14 cellular contexts compared by ENCODE assay signal in genomic region chr13:27012482-27013197, GRCh38.
DNase-seq lines count a peak whose midpoint lies in the region; ATAC-seq and TF ChIP-seq lines count a peak whose summit lies in the region.
"Had no signal": no experiment of that assay in that cellular context is flagged by ENCODE, and none has a peak within 500 bp of the region (broad histone marks: within the 10 kb centered on the region; RNA-seq: fewer than 3 reads in every experiment).

No MANE protein-coding gene starts in this region.

- no peak overlapping the region for H2BK20ac ChIP-seq in H9 (ENCODE audit: low read depth, low read length, poor library complexity, severe bottlenecking)

- no peak overlapping the region for H3K27ac Mint-ChIP-seq in H9
- H3K27ac Mint-ChIP-seq in activated T-helper 17 cell treated with anti-CD3 and anti-CD28 coated beads, Interleukin-2, amount 50 U/mL, for 72 hours, result no peak overlapping the region
- H3K27ac Mint-ChIP-seq: effector memory CD8-positive, alpha-beta T cell; neural progenitor cell had no signal

- no peak overlapping the region for H2BK120ac ChIP-seq in H9 (ENCODE audit: low read depth, low read length, poor library complexity, severe bottlenecking)

- H3K4me1 ChIP-seq in H9 (ENCODE audit: insufficient read depth, low read length), result no peaks in the 10 kb centered on the region; the same call in 1 of the 2 replicates
- H3K4me1 ChIP-seq: neural progenitor cell, upper lobe of left lung had no signal

- H3K27ac ChIP-seq in H9 (ENCODE audit: insufficient read length, low read depth, low read length), result no peak overlapping the region
- H3K27ac ChIP-seq: neural progenitor cell, upper lobe of left lung had no signal

- no peak overlapping the region for H2AK5ac ChIP-seq in H9 (ENCODE audit: insufficient read length, low read length)

- CTCF ChIA-PET in AG04449 (lab: Yijun Ruan, JAX), result interaction anchor here (1.3 to 1.7 kb wide), 2 partner anchors 13 to 347 kb away, joined by 3 read pairs; no protein-coding TSS in a partner anchor

- H3K27me3 ChIP-seq in H9 (ENCODE audit: insufficient read depth, low read length), result no peaks in the 10 kb centered on the region
- H3K27me3 ChIP-seq: upper lobe of left lung had no signal

- H2BK15ac ChIP-seq in H9 (ENCODE audit: low read depth, low read length), result no peak overlapping the region

- H3K27me3 Mint-ChIP-seq in H9 (ENCODE audit: low read depth), result peaks cover 6% of the 10 kb centered on the region
- H3K27me3 Mint-ChIP-seq in activated T-helper 17 cell treated with anti-CD3 and anti-CD28 coated beads, Interleukin-2, amount 50 U/mL, for 72 hours, result peaks cover 14% of the 10 kb centered on the region

- no peaks in the 10 kb centered on the region for H3K79me1 ChIP-seq in H9 (ENCODE audit: insufficient read depth, low read depth, low read length, poor library complexity, severe bottlenecking)

- H3T11ph ChIP-seq in H9 (ENCODE audit: low read length), result no peak overlapping the region

- no CpG with 5 or more reads among the region's 7 CpGs for WGBS in H9 (ENCODE audit: extremely low coverage, insufficient read length, low lambda C conversion rate)

- no peak overlapping the region for H3K18ac ChIP-seq in H9 (ENCODE audit: insufficient read length, low read depth, low read length)

- H3K4me3 Mint-ChIP-seq in H9, result no peak overlapping the region
- H3K4me3 Mint-ChIP-seq in activated T-helper 17 cell treated with anti-CD3 and anti-CD28 coated beads, Interleukin-2, amount 50 U/mL, for 72 hours, result no peak overlapping the region
- H3K4me3 Mint-ChIP-seq: effector memory CD8-positive, alpha-beta T cell; neural progenitor cell had no signal

- H3K9ac ChIP-seq in H9 (ENCODE audit: extremely low read depth, insufficient read length, low read length), result no peak overlapping the region
- H3K9ac ChIP-seq: neural progenitor cell had no signal

- H3K23ac ChIP-seq in H9 (ENCODE audit: insufficient read length, low read depth, low read length), result no peak overlapping the region

- H4K8ac ChIP-seq in H9 (replicated peaks; ENCODE audit: insufficient read length, low read depth, low read length), result no peak overlapping the region

- H4K5ac ChIP-seq in H9 (ENCODE audit: insufficient read length, low read depth, low read length), result no peak overlapping the region

- intact Hi-C loops in head of caudate nucleus (cut with DNase I), result no loop called here

- peak; percentile 88 for ATAC-seq in activated T-helper 17 cell treated with anti-CD3 and anti-CD28 coated beads, Interleukin-2, amount 50 U/mL, for 72 hours (replicated peaks)
- ATAC-seq in HG03342 (IDR thresholded peaks at IDR 0.05; ENCODE audit: unreplicated experiment) (no peak), HG02678 (IDR thresholded peaks at IDR 0.05; ENCODE audit: unreplicated experiment) (no peak)
- ATAC-seq: effector memory CD8-positive, alpha-beta T cell had no signal

- H4K91ac ChIP-seq in H9 (ENCODE audit: insufficient read length, low read depth, low read length), result no peak overlapping the region

- DNase-seq in AG04449 (ENCODE audit: low read depth, low spot score), result peak; percentile 33
- DNase-seq in H9, result peak; percentile 3
- DNase-seq in head of caudate nucleus, result peak in 29 of 42 donors; percentile 24 to 80 (median 55)
- DNase-seq in stimulated activated CD4-positive, alpha-beta T cell treated with anti-CD3 and anti-CD28 coated beads, Interleukin-4, amount 100 ng/mL, for 1 hour, result no peak
- no peak for DNase-seq in mesenteric fat pad (ENCODE audit: low spot score)
- DNase-seq: activated CD4-positive, CD25-positive, alpha-beta regulatory T cell treated with anti-CD3 and anti-CD28 coated beads, Interleukin-2, amount 50 U/mL, for 72 hours; activated naive CD4-positive, alpha-beta T cell treated with Interleukin-2 at 50 U/mL for 16 hours; effector memory CD8-positive, alpha-beta T cell; NCI-H2107 had no signal

- H3K4me2 ChIP-seq in H9 (ENCODE audit: insufficient read depth, insufficient read length, low read length), result no peak overlapping the region
- H3K4me2 ChIP-seq: neural progenitor cell had no signal

- H3K4ac ChIP-seq in H9 (ENCODE audit: low read depth, low read length), result no peak overlapping the region

- no peaks in the 10 kb centered on the region for H3K9me3 ChIP-seq in H9 (ENCODE audit: control insufficient read depth, low read depth, low read length)
- H3K9me3 ChIP-seq: upper lobe of left lung had no signal

- no peaks in the 10 kb centered on the region for H3K79me2 ChIP-seq in H9 (ENCODE audit: insufficient read depth, low read length)

- no peak for TF ChIP-seq CTCF in AG04449 (IDR thresholded peaks at IDR 0.05; ENCODE audit: insufficient read depth, low read length, missing control alignments)
- no peak for TF ChIP-seq CTCF in H9 (conservative IDR thresholded peaks at IDR 0.05)

- no peak overlapping the region for H3K4me3 ChIP-seq in AG04449 (ENCODE audit: low read depth, low read length)
- H3K4me3 ChIP-seq: neural progenitor cell, upper lobe of left lung had no signal

- no peaks in the 10 kb centered on the region for H3K23me2 ChIP-seq in H9 (ENCODE audit: insufficient read length, low read depth, low read length, poor library complexity, severe bottlenecking)

- H3K36me3 Mint-ChIP-seq in H9 (ENCODE audit: insufficient read depth in 1 of 3, low read depth in 3 of 3), result no peaks in the 10 kb centered on the region
- no peaks in the 10 kb centered on the region for H3K36me3 Mint-ChIP-seq in activated T-helper 17 cell treated with anti-CD3 and anti-CD28 coated beads, Interleukin-2, amount 50 U/mL, for 72 hours (ENCODE audit: low read depth)
- H3K36me3 Mint-ChIP-seq: neural progenitor cell had no signal

- no peak overlapping the region for H2AFZ ChIP-seq in H9 (ENCODE audit: low read length)
- H2AFZ ChIP-seq: neural progenitor cell had no signal

- H2BK12ac ChIP-seq in H9 (ENCODE audit: insufficient read length, low read depth, low read length), result no peak overlapping the region

- H3K14ac ChIP-seq in H9 (ENCODE audit: insufficient read depth, low read length), result no peak overlapping the region

- H3K56ac ChIP-seq in H9 (ENCODE audit: insufficient read length, low read depth, low read length), result no peak overlapping the region

- no peak overlapping the region for H2BK5ac ChIP-seq in H9 (ENCODE audit: insufficient read length, low read length)

- peaks cover 7 to 8% of the 10 kb centered on the region in 2 experiments for H3K4me1 Mint-ChIP-seq in H9
- H3K4me1 Mint-ChIP-seq in activated T-helper 17 cell treated with anti-CD3 and anti-CD28 coated beads, Interleukin-2, amount 50 U/mL, for 72 hours, result peaks cover 9% of the 10 kb centered on the region
- H3K4me1 Mint-ChIP-seq: neural progenitor cell had no signal

- POLR2A ChIA-PET in AG04449 (lab: Yijun Ruan, JAX), result no interaction called here

- H3K9me3 Mint-ChIP-seq in H9, result no peaks in the 10 kb centered on the region
- no peaks in the 10 kb centered on the region for H3K9me3 Mint-ChIP-seq in activated T-helper 17 cell treated with anti-CD3 and anti-CD28 coated beads, Interleukin-2, amount 50 U/mL, for 72 hours
- H3K9me3 Mint-ChIP-seq: effector memory CD8-positive, alpha-beta T cell; neural progenitor cell had no signal

- no peaks in the 10 kb centered on the region for H4K20me1 ChIP-seq in H9 (ENCODE audit: control insufficient read depth, insufficient read depth, insufficient read length)

Comparison
In these comparisons a context has a peak if more than half of its experiments do, and no peak if none do; other contexts are left out.
1. DNase-seq: peak in AG04449 (single experiment), H9 (single experiment) and head of caudate nucleus (29 of 42); none in stimulated activated CD4-positive, alpha-beta T cell treated with anti-CD3 and anti-CD28 coated beads, Interleukin-4, amount 100 ng/mL, for 1 hour (single experiment) and mesenteric fat pad (single experiment).